8 cellular contexts compared by ENCODE assay signal in genomic region chr10:103125323-103126267, GRCh38.
DNase-seq lines count a peak whose midpoint lies in the region; ATAC-seq, FAIRE-seq and TF ChIP-seq lines count a peak whose summit lies in the region.

No MANE protein-coding gene starts in this region.

- H3K9me3 ChIP-seq in HUES48 (ENCODE audit: control insufficient read depth, insufficient read depth, low read length) = no peaks in the 10 kb centered on the region
- no peaks in the 10 kb centered on the region for H3K9me3 ChIP-seq in mucosa of descending colon

- ATAC-seq in GM21529 (IDR thresholded peaks at IDR 0.05; ENCODE audit: unreplicated experiment) (peak; percentile 92), mucosa of descending colon (no peak)

- H3K4me1 ChIP-seq in HUES48 (ENCODE audit: control insufficient read depth, insufficient read depth, low read length) = no peaks in the 10 kb centered on the region
- peaks cover 5% of the 10 kb centered on the region for H3K4me1 ChIP-seq in mucosa of descending colon (ENCODE audit: low read depth)

- DNase-seq in GM13976 (ENCODE audit: low spot score) (peak; percentile 50), superior temporal gyrus (ENCODE audit: extremely low spot score) (no peak), SW 1271 (lab: John Stamatoyannopoulos, UW) (no peak), C1 segment of cervical spinal cord (lab: John Stamatoyannopoulos, UW) (no peak), mucosa of descending colon (no peak)

- H3K9ac ChIP-seq in HUES48 (ENCODE audit: low read depth, low read length) = no peak overlapping the region

- TF ChIP-seq CTCF in GM13976 (IDR thresholded peaks at IDR 0.05; ENCODE audit: borderline replicate concordance, control extremely low read depth, extremely low read depth, insufficient read depth, missing control alignments) = no peak
- TF ChIP-seq CTCF in mucosa of descending colon (IDR thresholded peaks at IDR 0.05) = no peak

- no peaks in the 10 kb centered on the region for H3K27me3 ChIP-seq in HUES48 (ENCODE audit: control insufficient read depth, insufficient read depth, low read length)

- no peak overlapping the region for H3K4me3 ChIP-seq in HUES48 (ENCODE audit: low read depth, low read length)
- H3K4me3 ChIP-seq in mucosa of descending colon = no peak overlapping the region

- FAIRE-seq in islet of Langerhans (lab: Jason Lieb, UNC) = peak; percentile 9

- in situ Hi-C loops in GM13976 (cut with MboI; ENCODE audit: low sequenced_read_pairs, unreplicated experiment) = no loop called here

- peak overlapping the region; percentile 44 for H3K27ac ChIP-seq in HUES48 (ENCODE audit: low read depth, low read length)

- intact Hi-C loops in mucosa of descending colon (cut with DNase I, micrococcal nuclease) = no loop called here

- H3K36me3 ChIP-seq in HUES48 (ENCODE audit: control insufficient read depth, insufficient read depth, low read length) (no peaks in the 10 kb centered on the region), mucosa of descending colon (ENCODE audit: low read depth) (no peaks in the 10 kb centered on the region)
